Comparison of ENCODE assay signal across 31 cellular contexts in the genomic region with DNA sequence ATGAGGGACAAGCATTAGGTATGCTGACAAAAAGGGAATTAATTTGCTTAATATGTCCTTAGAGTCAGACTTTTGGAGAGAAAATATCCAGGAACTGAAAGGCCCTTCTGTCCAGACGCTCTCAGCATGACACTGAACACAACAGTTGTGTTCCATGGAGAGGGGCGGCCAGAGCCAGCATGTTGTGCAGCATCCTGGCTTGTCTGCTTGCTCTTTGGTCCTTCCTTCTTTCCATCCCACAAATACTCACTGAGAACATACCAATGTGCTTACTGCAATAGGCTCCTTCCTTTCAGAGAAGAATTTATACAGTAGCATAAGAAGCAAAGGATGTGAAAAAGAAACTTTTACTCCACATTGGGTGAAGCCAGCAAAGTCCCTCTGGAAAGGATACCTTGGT.
A peak's percentile ranks its signal among the peaks of the same experiment; 100 is the strongest.
DNase-seq lines count a peak whose midpoint lies in the region; ATAC-seq and TF ChIP-seq lines count a peak whose summit lies in the region.
"Had no signal": no experiment of that assay in that cellular context is flagged by ENCODE, and none has a peak within 500 bp of the region (broad histone marks: within the 10 kb centered on the region; RNA-seq: fewer than 3 reads in every experiment).

No MANE protein-coding gene starts in this region.

- dilution Hi-C loops in IMR-90 (cut with HindIII; ENCODE audit: low sequenced_read_pairs, unreplicated experiment) = no loop called here

- H3K27ac Mint-ChIP-seq in stimulated activated memory B cell treated with anti-CD40 and anti-IgM and Interleukin-4, amounts not matched to agents 10 μg/mL and 1 μg/mL and 100 μg/mL, for 72 hours = no peak overlapping the region
- H3K27ac Mint-ChIP-seq: activated CD4-positive, alpha-beta memory T cell treated with anti-CD3 and anti-CD28 coated beads, Interleukin-2, amount 10 ng/mL, durations not matched to agents 7 days and 5 days; activated naive CD4-positive, alpha-beta T cell treated with anti-CD3 and anti-CD28 coated beads, Interleukin-2, amount 50 U/mL, for 72 hours; mesothelial cell of epicardium; naive B cell; T-helper 1 cell treated with Interleukin-12 subunit alpha and Interleukin-12 subunit beta and Interleukin-4 antibody, amounts not matched to agents 30 μg/mL and 1 μg/mL, for 36 hours had no signal

- in situ Hi-C loops in IMR-90 (cut with MboI; ENCODE audit: low sequenced_read_pairs) = no loop called here
- in situ Hi-C loops in astrocyte of the spinal cord (cut with HindIII; ENCODE audit: low sequenced_read_pairs) = no loop called here
- in situ Hi-C loops in gastrocnemius medialis (cut with MboI; ENCODE audit: low sequenced_read_pairs in 4 of 4) = no loop called here

- no peak overlapping the region for H3K14ac ChIP-seq in IMR-90 (replicated peaks; ENCODE audit: low read depth, low read length)

- H3K27me3 ChIP-seq in IMR-90 (ENCODE audit: control insufficient read depth, insufficient read depth, low read length) = no peaks in the 10 kb centered on the region
- H3K27me3 ChIP-seq in gastroesophageal sphincter = no peaks in the 10 kb centered on the region
- H3K27me3 ChIP-seq in gastrocnemius medialis = no peaks in the 10 kb centered on the region
- H3K27me3 ChIP-seq: ascending aorta, MG63, neutrophil, right lobe of liver, suprapubic skin, upper lobe of right lung had no signal

- no peak overlapping the region for H2BK120ac ChIP-seq in IMR-90 (ENCODE audit: low read depth, low read length)

- H2AFZ ChIP-seq in IMR-90 (replicated peaks; ENCODE audit: low read length, poor library complexity) = no peak overlapping the region

- H3K4me1 ChIP-seq in IMR-90 (ENCODE audit: control insufficient read depth, insufficient read depth, low read length) (peaks cover 3% of the 10 kb centered on the region), gastroesophageal sphincter (peaks cover 0 to 8% (median 0%) of the 10 kb centered on the region in 3 donors), gastrocnemius medialis (no peaks in the 10 kb centered on the region)
- H3K4me1 ChIP-seq: ascending aorta, Caco-2, right lobe of liver, suprapubic skin, upper lobe of right lung had no signal

- no peaks in the 10 kb centered on the region for H3K4me1 Mint-ChIP-seq in stimulated activated memory B cell treated with anti-CD40 and anti-IgM and Interleukin-4, amounts not matched to agents 10 μg/mL and 1 μg/mL and 100 μg/mL, for 72 hours
- H3K4me1 Mint-ChIP-seq: activated CD4-positive, alpha-beta memory T cell treated with anti-CD3 and anti-CD28 coated beads, Interleukin-2, amount 10 ng/mL, durations not matched to agents 7 days and 5 days; naive B cell had no signal

- ATAC-seq in IMR-90 (ENCODE audit: low read depth) (peak; percentile 91), gastroesophageal sphincter (peak; percentile 39), GM19455 (IDR thresholded peaks at IDR 0.05; ENCODE audit: unreplicated experiment) (no peak), gastrocnemius medialis (no peak)
- ATAC-seq in stimulated activated memory B cell treated with anti-CD40 and anti-IgM and Interleukin-4, amounts not matched to agents 10 μg/mL and 1 μg/mL and 100 μg/mL, for 72 hours = no peak
- ATAC-seq: activated naive CD4-positive, alpha-beta T cell treated with anti-CD3 and anti-CD28 coated beads, Interleukin-2, amount 50 U/mL, for 72 hours; upper lobe of right lung had no signal

- WGBS in IMR-90 (ENCODE audit: extremely low coverage in 2 of 2, insufficient read length in 1 of 2), 2 experiments = no CpG with 5 or more reads among the region's 2 CpGs
- 40 to 64% methylated on average over 2 of the region's 2 CpGs for WGBS in gastroesophageal sphincter (ENCODE audit: low coverage in 1 of 2), 2 donors

- no peak for TF ChIP-seq RAD21 in IMR-90 (IDR thresholded peaks at IDR 0.05; ENCODE audit: low read length)

- H3K23ac ChIP-seq in IMR-90 (ENCODE audit: low read depth, low read length) = no peak overlapping the region

- TF ChIP-seq POLR2A in IMR-90 (IDR thresholded peaks at IDR 0.05; ENCODE audit: low read depth, low read length) = no peak
- no peak for TF ChIP-seq POLR2A in gastroesophageal sphincter (IDR thresholded peaks at IDR 0.05)
- TF ChIP-seq POLR2A in gastrocnemius medialis (IDR thresholded peaks at IDR 0.05) = no peak

- H3K27me3 Mint-ChIP-seq in stimulated activated memory B cell treated with anti-CD40 and anti-IgM and Interleukin-4, amounts not matched to agents 10 μg/mL and 1 μg/mL and 100 μg/mL, for 72 hours = no peaks in the 10 kb centered on the region

- BruUV-seq in IMR-90 (replicated peaks; lab: Mats Ljungman, UMichigan) = no TSS peak

- TF ChIP-seq EP300 in gastroesophageal sphincter (IDR thresholded peaks at IDR 0.05) = no peak

- H3K4me3 Mint-ChIP-seq in stimulated activated memory B cell treated with anti-CD40 and anti-IgM and Interleukin-4, amounts not matched to agents 10 μg/mL and 1 μg/mL and 100 μg/mL, for 72 hours = no peak overlapping the region
- H3K4me3 Mint-ChIP-seq: activated CD4-positive, alpha-beta memory T cell treated with anti-CD3 and anti-CD28 coated beads, Interleukin-2, amount 10 ng/mL, durations not matched to agents 7 days and 5 days; mesothelial cell of epicardium; naive B cell; T-helper 1 cell treated with Interleukin-12 subunit alpha and Interleukin-12 subunit beta and Interleukin-4 antibody, amounts not matched to agents 30 μg/mL and 1 μg/mL, for 36 hours had no signal

- H2AK9ac ChIP-seq in IMR-90 (replicated peaks; ENCODE audit: low read depth, low read length, poor library complexity) = no peak overlapping the region

- H4K91ac ChIP-seq in IMR-90 (ENCODE audit: insufficient read depth, low read depth, low read length) = no peak overlapping the region

- no peak overlapping the region for H2BK5ac ChIP-seq in IMR-90 (ENCODE audit: low read depth, low read length, poor library complexity, severe bottlenecking)

- no peak overlapping the region for H2BK20ac ChIP-seq in IMR-90 (ENCODE audit: low read depth, low read length)

- H3K4me2 ChIP-seq in IMR-90 (ENCODE audit: low read depth, low read length) = no peak overlapping the region

- no peak overlapping the region for H2AK5ac ChIP-seq in IMR-90 (ENCODE audit: low read depth, low read length)

- no peak overlapping the region for H3K18ac ChIP-seq in IMR-90 (ENCODE audit: low read depth, low read length)

- no peak overlapping the region for H3K56ac ChIP-seq in IMR-90 (ENCODE audit: extremely low read depth, insufficient read depth, low read length)

- CTCF ChIA-PET in IMR-90 (lab: Yijun Ruan, JAX) = no interaction called here

- no peak for TF ChIP-seq CTCF in IMR-90 (conservative IDR thresholded peaks at IDR 0.05; ENCODE audit: low read depth, low read length)
- TF ChIP-seq CTCF in astrocyte of the spinal cord (IDR thresholded peaks at IDR 0.05; ENCODE audit: low read depth, low read length) = no peak
- TF ChIP-seq CTCF in gastroesophageal sphincter (IDR thresholded peaks at IDR 0.05) = no peak
- no peak for TF ChIP-seq CTCF in gastrocnemius medialis (IDR thresholded peaks at IDR 0.05 in 4 of 5, conservative IDR thresholded peaks at IDR 0.05 in 1 of 5)

- no peak overlapping the region for H3K9ac ChIP-seq in IMR-90 (ENCODE audit: low read depth, low read length)

- H3K9me3 ChIP-seq in IMR-90 (ENCODE audit: control insufficient read depth, insufficient read depth, low read length) = no peaks in the 10 kb centered on the region
- no peaks in the 10 kb centered on the region for H3K9me3 ChIP-seq in gastroesophageal sphincter
- no peaks in the 10 kb centered on the region for H3K9me3 ChIP-seq in gastrocnemius medialis
- H3K9me3 ChIP-seq: ascending aorta, Caco-2, left ventricle myocardium inferior, MG63, neutrophil, right lobe of liver, suprapubic skin, upper lobe of right lung had no signal

- H3K4me3 ChIP-seq in IMR-90 (ENCODE audit: insufficient read depth, low read depth, low read length) (no peak overlapping the region), astrocyte of the spinal cord (ENCODE audit: low read depth, low read length) (no peak overlapping the region), gastroesophageal sphincter (no peak overlapping the region), gastrocnemius medialis (no peak overlapping the region)
- H3K4me3 ChIP-seq: ascending aorta, left ventricle myocardium inferior, MG63, right lobe of liver, suprapubic skin, upper lobe of right lung had no signal

- peaks cover 0 to 1% of the 10 kb centered on the region in 2 experiments; a peak in 1 of 4 replicates for H3K79me1 ChIP-seq in IMR-90 (ENCODE audit: low read depth in 1 of 2, low read length in 2 of 2)

- POLR2A ChIA-PET in IMR-90 (lab: Charles Lee; ENCODE audit: unreplicated experiment) = no interaction called here

- no peaks in the 10 kb centered on the region for H3K36me3 Mint-ChIP-seq in stimulated activated memory B cell treated with anti-CD40 and anti-IgM and Interleukin-4, amounts not matched to agents 10 μg/mL and 1 μg/mL and 100 μg/mL, for 72 hours
- H3K36me3 Mint-ChIP-seq: activated naive CD4-positive, alpha-beta T cell treated with anti-CD3 and anti-CD28 coated beads, Interleukin-2, amount 50 U/mL, for 72 hours; naive B cell had no signal

- no peaks in the 10 kb centered on the region for H3K36me3 ChIP-seq in IMR-90 (ENCODE audit: control insufficient read depth, insufficient read depth, low read length)
- H3K36me3 ChIP-seq in gastroesophageal sphincter = no peaks in the 10 kb centered on the region
- no peaks in the 10 kb centered on the region for H3K36me3 ChIP-seq in gastrocnemius medialis
- H3K36me3 ChIP-seq: ascending aorta, left ventricle myocardium inferior, MG63, neutrophil, right lobe of liver, suprapubic skin, upper lobe of right lung had no signal

- H3K9me1 ChIP-seq in IMR-90 (ENCODE audit: insufficient read depth, low read length) = peaks cover 5% of the 10 kb centered on the region; the same call in 1 of the 2 replicates

- DNase-seq in AG20443 (ENCODE audit: low spot score) (peak; percentile 60), IMR-90 (peak; percentile 64), astrocyte of the spinal cord (ENCODE audit: low read depth, low spot score) (peak; percentile 73), dedifferentiated amniotic fluid mesenchymal stem cell (ENCODE audit: extremely low spot score) (no peak), gastrocnemius medialis (no peak)
- DNase-seq: activated CD4-positive, alpha-beta memory T cell treated with anti-CD3 and anti-CD28 coated beads, Interleukin-2, amount 10 ng/mL, durations not matched to agents 7 days and 5 days; activated CD4-positive, alpha-beta T cell treated with anti-CD3 and anti-CD28 coated beads for 1 hour; C1 segment of cervical spinal cord; Caco-2; cerebellar nuclear complex; GOT3; hypothalamus; left ventricle myocardium inferior; MG63; naive B cell; NCI-H1417; NCI-H2029 treated with DMSO at 0.1 percent for 48 hours; NCI-H748 treated with DMSO at 0.1 percent for 48 hours; right lobe of liver; stimulated activated naive CD4-positive, alpha-beta T cell; upper lobe of right lung had no signal

- H4K8ac ChIP-seq in IMR-90 (ENCODE audit: low read depth in 2 of 2, low read length in 2 of 2) = no peak overlapping the region

- no peak overlapping the region for H4K5ac ChIP-seq in IMR-90 (ENCODE audit: low read depth, low read length)

- intact Hi-C loops in IMR-90 (cut with micrococcal nuclease) (loop anchor here (5.0 kb wide), 1 partner anchor 454 kb away; the partner anchor contains the start of gene TTC28), gastrocnemius medialis (cut with DNase I; ENCODE audit: low total_unique reads) (no loop called here)

- peaks cover 3% of the 10 kb centered on the region; the same call in 1 of the 2 replicates for H4K20me1 ChIP-seq in IMR-90 (ENCODE audit: insufficient read depth, low read length)

- no peak overlapping the region for H3K4ac ChIP-seq in IMR-90 (ENCODE audit: low read depth, low read length)

- H2BK15ac ChIP-seq in IMR-90 (ENCODE audit: low read depth, low read length) = no peak overlapping the region

- no peak overlapping the region for H3K27ac ChIP-seq in IMR-90 (ENCODE audit: insufficient read depth, low read length)
- no peak overlapping the region for H3K27ac ChIP-seq in gastroesophageal sphincter
- no peak overlapping the region for H3K27ac ChIP-seq in gastrocnemius medialis
- H3K27ac ChIP-seq: ascending aorta, epithelial cell of prostate, left ventricle myocardium inferior, neutrophil, right lobe of liver, suprapubic skin, upper lobe of right lung had no signal

- no peaks in the 10 kb centered on the region for H3K9me3 Mint-ChIP-seq in stimulated activated memory B cell treated with anti-CD40 and anti-IgM and Interleukin-4, amounts not matched to agents 10 μg/mL and 1 μg/mL and 100 μg/mL, for 72 hours
- H3K9me3 Mint-ChIP-seq: activated CD4-positive, alpha-beta memory T cell treated with anti-CD3 and anti-CD28 coated beads, Interleukin-2, amount 10 ng/mL, durations not matched to agents 7 days and 5 days; activated naive CD4-positive, alpha-beta T cell treated with anti-CD3 and anti-CD28 coated beads, Interleukin-2, amount 50 U/mL, for 72 hours; mesothelial cell of epicardium; naive B cell; T-helper 1 cell treated with Interleukin-12 subunit alpha and Interleukin-12 subunit beta and Interleukin-4 antibody, amounts not matched to agents 30 μg/mL and 1 μg/mL, for 36 hours had no signal

Comparison
In these comparisons a context has a peak if more than half of its experiments do, and no peak if none do; other contexts are left out.
1. DNase-seq: peak in AG20443 (single experiment), IMR-90 (single experiment) and astrocyte of the spinal cord (single experiment); none in dedifferentiated amniotic fluid mesenchymal stem cell (single experiment) and gastrocnemius medialis (0 of 2).
2. ATAC-seq: peak in IMR-90 (single experiment) and gastroesophageal sphincter (single experiment); none in GM19455 (single experiment), stimulated activated memory B cell treated with anti-CD40 and anti-IgM and Interleukin-4, amounts not matched to agents 10 μg/mL and 1 μg/mL and 100 μg/mL, for 72 hours (single experiment) and gastrocnemius medialis (0 of 2).